ENCODE assay signal across 16 cellular contexts in genomic region chr2:144458536-144458935, GRCh38.
DNase-seq lines count a peak whose midpoint lies in the region; ATAC-seq and TF ChIP-seq lines count a peak whose summit lies in the region.
"Had no signal": no experiment of that assay in that cellular context is flagged by ENCODE, and none has a peak within 500 bp of the region (broad histone marks: within the 10 kb centered on the region; RNA-seq: fewer than 3 reads in every experiment).

No MANE protein-coding gene starts in this region.

- no peaks in the 10 kb centered on the region for H3K27me3 ChIP-seq in layer of hippocampus (ENCODE audit: control insufficient read depth, insufficient read depth, low read length)
- H3K27me3 ChIP-seq in stomach, result peaks cover 0 to 1% (median 0%) of the 10 kb centered on the region in 3 donors
- H3K27me3 ChIP-seq: upper lobe of right lung had no signal

- WGBS in stomach, 5 donors, result 52 to 71% (median 57%) methylated on average over 3 of the region's 3 CpGs

- intact Hi-C loops in stomach (cut with DNase I; ENCODE audit: low total_unique reads), result no loop called here

- H3K4me1 ChIP-seq in stomach, result peaks cover 5 to 91% (median 14%) of the 10 kb centered on the region in 4 donors
- H3K4me1 ChIP-seq: Caco-2, parathyroid adenoma had no signal

- H3K27me3 Mint-ChIP-seq in activated CD8-positive, alpha-beta memory T cell treated with anti-CD3 and anti-CD28 coated beads, Interleukin-2, amount 10 ng/mL, durations not matched to agents 7 days and 5 days, result no peaks in the 10 kb centered on the region
- H3K27me3 Mint-ChIP-seq in T-helper 17 cell, result peaks cover 31% of the 10 kb centered on the region

- no peak for TF ChIP-seq CTCF in stomach (IDR thresholded peaks at IDR 0.05)

- no peaks in the 10 kb centered on the region for H3K9me3 Mint-ChIP-seq in activated CD8-positive, alpha-beta memory T cell treated with anti-CD3 and anti-CD28 coated beads, Interleukin-2, amount 10 ng/mL, durations not matched to agents 7 days and 5 days (ENCODE audit: low read depth)

- CTCF ChIA-PET in activated CD8-positive, alpha-beta memory T cell treated with anti-CD3 and anti-CD28 coated beads, Interleukin-2, amount 10 ng/mL, durations not matched to agents 7 days and 5 days (lab: Charles Lee), result no interaction called here

- no peak for TF ChIP-seq POLR2A in stomach (IDR thresholded peaks at IDR 0.05)

- H3K27ac ChIP-seq in layer of hippocampus (ENCODE audit: low read depth, low read length) (peak overlapping the region; percentile 95), stomach (peak overlapping the region in 3 of 5 donors; percentile 31 to 54 (median 35))
- H3K27ac ChIP-seq: parathyroid adenoma had no signal

- peak overlapping the region; percentile 88 for H3K27ac Mint-ChIP-seq in activated CD8-positive, alpha-beta memory T cell treated with anti-CD3 and anti-CD28 coated beads, Interleukin-2, amount 10 ng/mL, durations not matched to agents 7 days and 5 days
- peak overlapping the region; percentile 81 for H3K27ac Mint-ChIP-seq in T-helper 17 cell

- no peak overlapping the region for H3K4me3 ChIP-seq in stomach
- H3K4me3 ChIP-seq: upper lobe of right lung had no signal

- H3K9me3 ChIP-seq in T-helper 17 cell (ENCODE audit: control insufficient read depth, low read length, poor library complexity, severe bottlenecking) (no peaks in the 10 kb centered on the region), stomach (no peaks in the 10 kb centered on the region)
- H3K9me3 ChIP-seq: upper lobe of right lung had no signal

- H3K4me3 Mint-ChIP-seq in activated CD8-positive, alpha-beta memory T cell treated with anti-CD3 and anti-CD28 coated beads, Interleukin-2, amount 10 ng/mL, durations not matched to agents 7 days and 5 days, result no peak overlapping the region
- no peak overlapping the region for H3K4me3 Mint-ChIP-seq in T-helper 17 cell

- H3K36me3 ChIP-seq in stomach, result no peaks in the 10 kb centered on the region
- H3K36me3 ChIP-seq: upper lobe of right lung had no signal

- peaks cover 11% of the 10 kb centered on the region for H3K36me3 Mint-ChIP-seq in activated CD8-positive, alpha-beta memory T cell treated with anti-CD3 and anti-CD28 coated beads, Interleukin-2, amount 10 ng/mL, durations not matched to agents 7 days and 5 days
- H3K36me3 Mint-ChIP-seq in T-helper 17 cell (ENCODE audit: low read depth), result no peaks in the 10 kb centered on the region

- ATAC-seq in activated CD8-positive, alpha-beta memory T cell treated with anti-CD3 and anti-CD28 coated beads, Interleukin-2, amount 10 ng/mL, durations not matched to agents 7 days and 5 days, result no peak
- ATAC-seq in T-helper 17 cell, result no peak
- no peak for ATAC-seq in HG03432 (IDR thresholded peaks at IDR 0.05; ENCODE audit: unreplicated experiment)
- ATAC-seq: upper lobe of right lung had no signal

- no peak for TF ChIP-seq EP300 in stomach (IDR thresholded peaks at IDR 0.05)

- H3K4me1 Mint-ChIP-seq in activated CD8-positive, alpha-beta memory T cell treated with anti-CD3 and anti-CD28 coated beads, Interleukin-2, amount 10 ng/mL, durations not matched to agents 7 days and 5 days, result peaks cover 70% of the 10 kb centered on the region
- peaks cover 26% of the 10 kb centered on the region for H3K4me1 Mint-ChIP-seq in T-helper 17 cell

- DNase-seq in activated CD8-positive, alpha-beta memory T cell treated with anti-CD3 and anti-CD28 coated beads, Interleukin-2, amount 10 ng/mL, durations not matched to agents 7 days and 5 days, result no peak
- DNase-seq in activated CD8-positive, alpha-beta memory T cell treated with anti-CD3 and anti-CD28 coated beads, Interleukin-2, amount 50 U/mL, for 4 hours, result no peak
- DNase-seq in T-helper 17 cell (no peak), stomach (no peak), NCI-H1417 (lab: John Stamatoyannopoulos, UW) (no peak), NCI-H146 (lab: John Stamatoyannopoulos, UW) (no peak)
- DNase-seq: 8988T; activated CD4-positive, alpha-beta T cell treated with anti-CD3 and anti-CD28 coated beads for 1 hour; Caco-2; GDM1; NCI-H1930; NCI-H524 treated with DMSO at 0.1 percent for 48 hours; upper lobe of right lung had no signal
